ENCODE assay signal across 16 cellular contexts in the genomic region with DNA sequence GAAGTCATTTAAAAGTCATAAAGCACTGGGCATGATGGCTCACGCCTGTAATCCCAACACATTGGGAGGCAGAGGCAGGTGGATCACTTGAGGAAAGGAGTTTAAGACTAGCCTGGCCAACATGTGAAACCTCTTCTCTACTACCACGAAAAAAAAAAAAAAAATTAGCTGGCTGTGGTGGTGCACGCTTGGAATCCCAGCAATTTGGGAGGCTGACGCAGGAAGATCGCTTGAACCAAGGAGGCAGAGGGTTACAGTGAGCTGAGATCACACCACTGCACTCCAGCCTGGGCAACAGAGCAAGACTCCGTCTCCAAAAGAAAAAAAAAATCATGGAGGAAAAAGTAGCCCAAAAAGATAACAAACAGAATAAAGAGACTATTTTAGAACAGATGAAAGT. TPM values are rescaled to one million over a fixed set of nuclear protein-coding genes. Genes with fewer than 3 reads are reported as not detected.
DNase-seq lines count a peak whose midpoint lies in the region; ATAC-seq and TF ChIP-seq lines count a peak whose summit lies in the region.
"Had no signal": no experiment of that assay in that cellular context is flagged by ENCODE, and none has a peak within 500 bp of the region (broad histone marks: within the 10 kb centered on the region; RNA-seq: fewer than 3 reads in every experiment).

No MANE protein-coding gene starts in this region.

- DNase-seq in activated T-cell treated with anti-CD3 and anti-CD28 coated beads, Interleukin-2, amount 50 U/mL, for 72 hours, result no peak
- DNase-seq in activated T-cell treated with anti-CD3 and anti-CD28 coated beads, Interleukin-2, amount 50 U/mL, for 48 hours, result no peak
- DNase-seq in WTC11 (ENCODE audit: low spot score) (no peak), naive B cell (no peak), progenitor cell of endocrine pancreas (ENCODE audit: low spot score, unreplicated experiment) (no peak), HT-29 (ENCODE audit: low spot score) (no peak)
- DNase-seq: Calu3; CD8-positive, alpha-beta T cell; DMS79 treated with DMSO at 0.1 percent for 48 hours; GF-D8; HFFc6 had no signal

- POLR2A ChIA-PET in WTC11 (lab: Charles Lee), result no interaction called here

- no peak for TF ChIP-seq CTCF in WTC11 (IDR thresholded peaks at IDR 0.05)
- no peak for TF ChIP-seq CTCF in progenitor cell of endocrine pancreas (IDR thresholded peaks at IDR 0.05; ENCODE audit: unreplicated experiment)

- CTCF ChIA-PET in WTC11 (lab: Charles Lee), result no interaction called here

- H3K36me3 Mint-ChIP-seq in activated T-cell treated with anti-CD3 and anti-CD28 coated beads, Interleukin-2, amount 50 U/mL, for 72 hours (ENCODE audit: insufficient read depth in 2 of 2), result peaks cover 6 to 44% of the 10 kb centered on the region in 2 donors
- peaks cover 62% of the 10 kb centered on the region for H3K36me3 Mint-ChIP-seq in WTC11
- H3K36me3 Mint-ChIP-seq in naive B cell, result peaks cover 0 to 15% of the 10 kb centered on the region in 2 donors
- H3K36me3 Mint-ChIP-seq in progenitor cell of endocrine pancreas (ENCODE audit: insufficient read depth), result peaks cover 32% of the 10 kb centered on the region

- H3K27me3 Mint-ChIP-seq in activated T-cell treated with anti-CD3 and anti-CD28 coated beads, Interleukin-2, amount 50 U/mL, for 72 hours (ENCODE audit: low read depth), result no peaks in the 10 kb centered on the region
- no peaks in the 10 kb centered on the region for H3K27me3 Mint-ChIP-seq in WTC11 (ENCODE audit: low read depth)
- no peaks in the 10 kb centered on the region for H3K27me3 Mint-ChIP-seq in naive B cell
- H3K27me3 Mint-ChIP-seq in progenitor cell of endocrine pancreas, result no peaks in the 10 kb centered on the region
- H3K27me3 Mint-ChIP-seq: B cell had no signal

- no peaks in the 10 kb centered on the region for H3K9me3 Mint-ChIP-seq in activated T-cell treated with anti-CD3 and anti-CD28 coated beads, Interleukin-2, amount 50 U/mL, for 72 hours
- no peaks in the 10 kb centered on the region for H3K9me3 Mint-ChIP-seq in WTC11
- no peaks in the 10 kb centered on the region for H3K9me3 Mint-ChIP-seq in naive B cell
- no peaks in the 10 kb centered on the region for H3K9me3 Mint-ChIP-seq in progenitor cell of endocrine pancreas (ENCODE audit: low read depth)
- H3K9me3 Mint-ChIP-seq: CD8-positive, alpha-beta T cell; GM23338; HFFc6 had no signal

- peak overlapping the region; percentile 51 for H3K27ac Mint-ChIP-seq in activated T-cell treated with anti-CD3 and anti-CD28 coated beads, Interleukin-2, amount 50 U/mL, for 72 hours
- peak overlapping the region; percentile 26; the same call in 1 of the 2 replicates for H3K27ac Mint-ChIP-seq in WTC11
- H3K27ac Mint-ChIP-seq in naive B cell, result peak overlapping the region in 4 of 6 donors; percentile 16 to 73 (median 48)
- H3K27ac Mint-ChIP-seq in progenitor cell of endocrine pancreas, result peak overlapping the region; percentile 71
- H3K27ac Mint-ChIP-seq: B cell; CD8-positive, alpha-beta T cell; GM23338; HFFc6 had no signal

- H3K4me3 Mint-ChIP-seq in activated T-cell treated with anti-CD3 and anti-CD28 coated beads, Interleukin-2, amount 50 U/mL, for 72 hours, result no peak overlapping the region
- no peak overlapping the region for H3K4me3 Mint-ChIP-seq in WTC11
- H3K4me3 Mint-ChIP-seq in naive B cell, result no peak overlapping the region
- no peak overlapping the region for H3K4me3 Mint-ChIP-seq in progenitor cell of endocrine pancreas (ENCODE audit: low read depth)
- H3K4me3 Mint-ChIP-seq: B cell; CD8-positive, alpha-beta T cell; GM23338; HFFc6 had no signal

- no peak for ATAC-seq in activated T-cell treated with anti-CD3 and anti-CD28 coated beads, Interleukin-2, amount 50 U/mL, for 72 hours (replicated peaks in 1 of 2)
- no peak for ATAC-seq in WTC11
- ATAC-seq in naive B cell (ENCODE audit: low read depth in 2 of 2), result no peak
- ATAC-seq in esophagus mucosa, result no peak
- ATAC-seq: CD8-positive, alpha-beta T cell; GM23338; HCT116; HepG2 had no signal

- no peaks in the 10 kb centered on the region for H3K4me1 Mint-ChIP-seq in activated T-cell treated with anti-CD3 and anti-CD28 coated beads, Interleukin-2, amount 50 U/mL, for 72 hours (ENCODE audit: low read depth)
- no peaks in the 10 kb centered on the region for H3K4me1 Mint-ChIP-seq in WTC11
- no peaks in the 10 kb centered on the region for H3K4me1 Mint-ChIP-seq in naive B cell
- no peaks in the 10 kb centered on the region for H3K4me1 Mint-ChIP-seq in progenitor cell of endocrine pancreas (ENCODE audit: low read depth)
- H3K4me1 Mint-ChIP-seq: B cell, GM23338 had no signal

TF ChIP-seq in WTC11, 78 proteins besides CTCF, POLR2A, EP300 and RAD21:
- TF ChIP-seq ZNF423 (CRISPR knock-in tag; IDR thresholded peaks at IDR 0.05) (no peak), ZNF121 (CRISPR knock-in tag; IDR thresholded peaks at IDR 0.05) (peak; percentile 22; the same call in 1 of the 2 replicates), ZNF219 (CRISPR knock-in tag; IDR thresholded peaks at IDR 0.05; ENCODE audit: borderline replicate concordance) (no peak), ZNF416 (CRISPR knock-in tag; IDR thresholded peaks at IDR 0.05) (no peak)

RNA-seq across cellular contexts. Expression of a gene that starts 42.2 kb away (rescaled TPM):
- total RNA-seq in activated T-cell treated with anti-CD3 and anti-CD28 coated beads, Interleukin-2, amount 50 U/mL, for 72 hours, result 100 to 1,000 TPM; 141 to 149 TPM
- 81.3 to 91.4 TPM (median 81.4 TPM) in 3 replicates for total RNA-seq in WTC11 (2021)
- polyA plus RNA-seq in naive B cell (ENCODE audit: low read depth in 6 of 6), result 10 to 100 TPM; 29.4 to 57.0 (median 38.7) TPM
- total RNA-seq in progenitor cell of endocrine pancreas, result 80.3 and 83.4 TPM in 2 replicates
- 55.1 TPM for total RNA-seq in esophagus mucosa
- 151 and 165 TPM in 2 replicates for total RNA-seq in HT-29 (2014; rRNA removed; shearing (Covaris generic))

RNA-seq across cellular contexts. Expression of a gene that starts 53.2 kb away (rescaled TPM):
- total RNA-seq in activated T-cell treated with anti-CD3 and anti-CD28 coated beads, Interleukin-2, amount 50 U/mL, for 72 hours, result 10 to 100 TPM; 37.6 to 45.9 TPM
- total RNA-seq in WTC11 (2021) (38.2 to 43.0 TPM (median 40.7 TPM) in 3 replicates), progenitor cell of endocrine pancreas (46.7 and 51.3 TPM in 2 replicates), esophagus mucosa (31.8 TPM)
- polyA plus RNA-seq in naive B cell (ENCODE audit: low read depth in 6 of 6), result 10 to 100 TPM; 16.6 to 29.1 (median 19.3) TPM
- 40.9 and 41.3 TPM in 2 replicates for total RNA-seq in HT-29 (2014; rRNA removed; shearing (Covaris generic))
